Comparison of ENCODE assay signal across 15 cellular contexts in genomic region chr3:36695769-36696137, GRCh38.
A peak's percentile ranks its signal among the peaks of the same experiment; 100 is the strongest.
DNase-seq lines count a peak whose midpoint lies in the region; ATAC-seq and TF ChIP-seq lines count a peak whose summit lies in the region.
"Had no signal": no experiment of that assay in that cellular context is flagged by ENCODE, and none has a peak within 500 bp of the region (broad histone marks: within the 10 kb centered on the region; RNA-seq: fewer than 3 reads in every experiment).

No MANE protein-coding gene starts in this region.

- TF ChIP-seq EP300 in ovary (IDR thresholded peaks at IDR 0.05), result no peak

- ATAC-seq in Right ventricle myocardium superior (ENCODE audit: poor library complexity), result no peak
- ATAC-seq: HCT116; stimulated activated effector memory CD8-positive, alpha-beta T cell treated with anti-CD3 and anti-CD28 coated beads, Interleukin-12 subunit alpha, Interleukin-12 subunit beta, amount 100 ng/mL, for 72 hours had no signal

- H3K4me1 ChIP-seq in ovary (ENCODE audit: insufficient read depth), result no peaks in the 10 kb centered on the region

- no peaks in the 10 kb centered on the region for H3K9me3 ChIP-seq in ovary
- H3K9me3 ChIP-seq: SJSA1 had no signal

- H3K4me3 ChIP-seq in fibroblast of villous mesenchyme (ENCODE audit: low read depth, low read length) (no peak overlapping the region), ovary (no peak overlapping the region)
- H3K4me3 ChIP-seq: SJSA1 had no signal

- no peak overlapping the region for H3K27ac Mint-ChIP-seq in activated T-helper 2 cell treated with anti-CD3 and anti-CD28 coated beads, Interferon-gamma antibody, Interleukin-2, Interleukin-4, amounts not matched to agents 10 μg/mL and 5 μg/mL and 100 μg/mL, durations not matched to agents 14 hours and 24 hours and 36 hours
- H3K27ac Mint-ChIP-seq: CD4-positive, CD25-positive, alpha-beta regulatory T cell; nephron; stimulated activated effector memory CD8-positive, alpha-beta T cell treated with anti-CD3 and anti-CD28 coated beads, Interleukin-12 subunit alpha, Interleukin-12 subunit beta, amount 100 ng/mL, for 72 hours had no signal

- no peaks in the 10 kb centered on the region for H3K27me3 ChIP-seq in ovary
- H3K27me3 ChIP-seq: SJSA1 had no signal

- intact Hi-C loops in Right ventricle myocardium superior (cut with DNase I), result no loop called here
- intact Hi-C loops in ovary (cut with DNase I), result no loop called here
- intact Hi-C loops in activated T-helper 2 cell treated with anti-CD3 and anti-CD28 coated beads, Interferon-gamma antibody, Interleukin-2, Interleukin-4, amounts not matched to agents 10 μg/mL and 5 μg/mL and 100 μg/mL, durations not matched to agents 14 hours and 24 hours and 36 hours (cut with micrococcal nuclease), result no loop called here

- H3K4me1 Mint-ChIP-seq in activated T-helper 2 cell treated with anti-CD3 and anti-CD28 coated beads, Interferon-gamma antibody, Interleukin-2, Interleukin-4, amounts not matched to agents 10 μg/mL and 5 μg/mL and 100 μg/mL, durations not matched to agents 14 hours and 24 hours and 36 hours (ENCODE audit: low read depth), result no peaks in the 10 kb centered on the region
- H3K4me1 Mint-ChIP-seq: CD4-positive, CD25-positive, alpha-beta regulatory T cell; stimulated activated effector memory CD8-positive, alpha-beta T cell treated with anti-CD3 and anti-CD28 coated beads, Interleukin-12 subunit alpha, Interleukin-12 subunit beta, amount 100 ng/mL, for 72 hours had no signal

- no peak overlapping the region for H3K4me3 Mint-ChIP-seq in activated T-helper 2 cell treated with anti-CD3 and anti-CD28 coated beads, Interferon-gamma antibody, Interleukin-2, Interleukin-4, amounts not matched to agents 10 μg/mL and 5 μg/mL and 100 μg/mL, durations not matched to agents 14 hours and 24 hours and 36 hours (ENCODE audit: low read depth)
- H3K4me3 Mint-ChIP-seq: CD4-positive, CD25-positive, alpha-beta regulatory T cell; nephron; stimulated activated effector memory CD8-positive, alpha-beta T cell treated with anti-CD3 and anti-CD28 coated beads, Interleukin-12 subunit alpha, Interleukin-12 subunit beta, amount 100 ng/mL, for 72 hours had no signal

- no peaks in the 10 kb centered on the region for H3K36me3 Mint-ChIP-seq in activated T-helper 2 cell treated with anti-CD3 and anti-CD28 coated beads, Interferon-gamma antibody, Interleukin-2, Interleukin-4, amounts not matched to agents 10 μg/mL and 5 μg/mL and 100 μg/mL, durations not matched to agents 14 hours and 24 hours and 36 hours (ENCODE audit: low read depth)
- H3K36me3 Mint-ChIP-seq: CD4-positive, CD25-positive, alpha-beta regulatory T cell; stimulated activated effector memory CD8-positive, alpha-beta T cell treated with anti-CD3 and anti-CD28 coated beads, Interleukin-12 subunit alpha, Interleukin-12 subunit beta, amount 100 ng/mL, for 72 hours had no signal

- H3K36me3 ChIP-seq in ovary, result no peaks in the 10 kb centered on the region
- H3K36me3 ChIP-seq: SJSA1 had no signal

- H3K27ac ChIP-seq in ovary, result no peak overlapping the region
- H3K27ac ChIP-seq: SJSA1 had no signal

- TF ChIP-seq POLR2A in ovary (IDR thresholded peaks at IDR 0.05), result no peak

- H3K27me3 Mint-ChIP-seq in activated T-helper 2 cell treated with anti-CD3 and anti-CD28 coated beads, Interferon-gamma antibody, Interleukin-2, Interleukin-4, amounts not matched to agents 10 μg/mL and 5 μg/mL and 100 μg/mL, durations not matched to agents 14 hours and 24 hours and 36 hours (ENCODE audit: low read depth), result no peaks in the 10 kb centered on the region

- DNase-seq in HK-2 (ENCODE audit: unreplicated experiment) (peak; percentile 33), amniotic epithelial cell (ENCODE audit: low read depth) (peak; percentile 44), fibroblast of villous mesenchyme (ENCODE audit: low read depth) (peak; percentile 14), dedifferentiated amniotic fluid mesenchymal stem cell (ENCODE audit: extremely low spot score) (no peak), Right ventricle myocardium superior (no peak), ovary (no peak)
- no peak for DNase-seq in activated T-helper 2 cell treated with anti-CD3 and anti-CD28 coated beads, Interferon-gamma antibody, Interleukin-2, Interleukin-4, amounts not matched to agents 10 μg/mL and 5 μg/mL and 100 μg/mL, durations not matched to agents 14 hours and 24 hours and 36 hours (ENCODE audit: low spot score)
- DNase-seq: aorta; CD4-positive, CD25-positive, alpha-beta regulatory T cell; cortex of kidney; DMS79 treated with DMSO at 0.1 percent for 48 hours had no signal

- 68 to 85% (median 84%) methylated on average over 2 of the region's 2 CpGs for WGBS in ovary, 3 donors

- TF ChIP-seq CTCF in fibroblast of villous mesenchyme (IDR thresholded peaks at IDR 0.05; ENCODE audit: insufficient read depth, low read depth, low read length) (no peak), ovary (IDR thresholded peaks at IDR 0.05) (no peak)

- no peaks in the 10 kb centered on the region for H3K9me3 Mint-ChIP-seq in activated T-helper 2 cell treated with anti-CD3 and anti-CD28 coated beads, Interferon-gamma antibody, Interleukin-2, Interleukin-4, amounts not matched to agents 10 μg/mL and 5 μg/mL and 100 μg/mL, durations not matched to agents 14 hours and 24 hours and 36 hours
- H3K9me3 Mint-ChIP-seq: stimulated activated effector memory CD8-positive, alpha-beta T cell treated with anti-CD3 and anti-CD28 coated beads, Interleukin-12 subunit alpha, Interleukin-12 subunit beta, amount 100 ng/mL, for 72 hours had no signal

Comparison
In these comparisons a context has a peak if more than half of its experiments do, and no peak if none do; other contexts are left out.
1. DNase-seq: peak in HK-2 (single experiment), amniotic epithelial cell (single experiment) and fibroblast of villous mesenchyme (single experiment); none in dedifferentiated amniotic fluid mesenchymal stem cell (single experiment), Right ventricle myocardium superior (single experiment), ovary (0 of 5) and activated T-helper 2 cell treated with anti-CD3 and anti-CD28 coated beads, Interferon-gamma antibody, Interleukin-2, Interleukin-4, amounts not matched to agents 10 μg/mL and 5 μg/mL and 100 μg/mL, durations not matched to agents 14 hours and 24 hours and 36 hours (single experiment).